In the genomic region with DNA sequence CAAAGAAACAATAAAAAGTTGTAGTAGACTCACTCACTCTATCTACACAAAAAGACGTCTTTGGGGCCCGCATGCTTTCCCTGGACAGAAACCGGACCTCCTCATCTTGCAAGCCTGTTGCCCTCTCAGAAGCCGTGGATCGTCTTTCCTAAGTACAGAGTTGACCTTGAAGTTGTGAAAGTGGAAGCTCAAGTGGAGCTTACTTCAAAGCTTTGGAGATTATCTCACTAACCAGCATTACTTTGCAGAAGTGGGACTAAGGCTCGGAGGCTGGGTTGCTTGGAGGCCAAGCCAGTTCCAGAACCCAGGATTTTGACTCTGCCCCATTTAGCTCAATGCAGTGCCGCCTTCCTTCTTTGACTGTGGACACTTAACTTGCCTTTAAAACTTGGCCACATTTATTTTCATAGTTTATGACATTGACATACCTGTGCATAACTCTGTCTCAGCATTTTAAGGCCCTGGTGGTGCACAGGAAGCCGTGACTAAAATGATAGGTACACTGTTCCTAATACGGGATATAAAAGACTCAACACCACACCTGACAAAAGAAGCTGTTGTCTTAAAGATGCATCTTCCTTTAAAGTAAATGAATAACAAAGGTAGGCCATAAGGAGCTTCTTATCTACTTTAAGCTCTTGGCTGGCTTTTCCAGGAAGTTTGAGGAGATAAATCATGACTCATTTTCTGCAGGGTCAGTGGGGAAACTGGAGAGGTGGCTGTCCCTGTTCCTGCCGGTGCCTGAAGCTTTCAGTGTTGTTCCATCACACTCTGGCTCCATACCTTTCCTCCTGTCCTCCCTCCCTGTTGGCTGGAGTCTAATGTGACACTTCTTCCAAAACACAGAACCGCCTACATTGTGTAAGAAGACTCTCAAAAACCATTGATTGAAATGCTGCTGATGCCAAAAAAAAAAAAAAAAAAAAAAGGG, we compare ENCODE assay signal across 10 cellular contexts. TPM values are rescaled to one million over a fixed set of nuclear protein-coding genes. Genes with fewer than 3 reads are reported as not detected.
DNase-seq lines count a peak whose midpoint lies in the region; ATAC-seq, FAIRE-seq and TF ChIP-seq lines count a peak whose summit lies in the region.
"Had no signal": no experiment of that assay in that cellular context is flagged by ENCODE, and none has a peak within 500 bp of the region (broad histone marks: within the 10 kb centered on the region; RNA-seq: fewer than 3 reads in every experiment).

No MANE protein-coding gene starts in this region.

- no peaks in the 10 kb centered on the region for H3K36me3 ChIP-seq in bronchial epithelial cell (ENCODE audit: control insufficient read depth, insufficient read depth, low read length)

- H3K27me3 ChIP-seq in bronchial epithelial cell (ENCODE audit: control insufficient read depth, insufficient read depth, low read length) = no peaks in the 10 kb centered on the region
- H3K27me3 ChIP-seq: heart right ventricle had no signal

- TF ChIP-seq CTCF in bronchial epithelial cell (IDR thresholded peaks at IDR 0.05; ENCODE audit: insufficient read depth, low read length, severe bottlenecking) = no peak

- ATAC-seq in naive B cell (ENCODE audit: low read depth in 2 of 2) (no peak), HG02884 (IDR thresholded peaks at IDR 0.05; ENCODE audit: unreplicated experiment) (no peak)

- peak overlapping the region in 1 of 8 donors; percentile 3 for H3K4me3 Mint-ChIP-seq in naive B cell

- peak; percentile 80 for DNase-seq in Caki2 (ENCODE audit: low read depth)
- DNase-seq in NCI-H2196 treated with DMSO at 0.1 percent for 48 hours (lab: John Stamatoyannopoulos, UW; ENCODE audit: unreplicated experiment) = peak; percentile 35
- DNase-seq in bronchial epithelial cell (ENCODE audit: low read depth) = peak; percentile 68
- no peak for DNase-seq in naive B cell
- DNase-seq in amniotic stem cell (lab: John Stamatoyannopoulos, UW) = no peak
- DNase-seq in NCI-H2227 treated with DMSO at 0.1 percent for 48 hours (lab: John Stamatoyannopoulos, UW) = no peak
- no peak for DNase-seq in stimulated activated naive CD4-positive, alpha-beta T cell treated with Interleukin-2 at 50 U/mL for 16 hours (lab: John Stamatoyannopoulos, UW)
- DNase-seq: heart right ventricle had no signal

- H3K27me3 Mint-ChIP-seq in naive B cell = no peaks in the 10 kb centered on the region

- no peaks in the 10 kb centered on the region for H3K9me3 Mint-ChIP-seq in naive B cell

- H3K4me1 Mint-ChIP-seq in naive B cell = peaks cover 13 to 53% (median 17%) of the 10 kb centered on the region in 3 donors

- peak overlapping the region in 4 of 6 donors; percentile 20 to 81 (median 58) for H3K27ac Mint-ChIP-seq in naive B cell

- no peak for FAIRE-seq in bronchial epithelial cell (lab: Jason Lieb, UNC)
- FAIRE-seq: GM18507 had no signal

- H3K4me3 ChIP-seq in bronchial epithelial cell (ENCODE audit: low read depth, low read length) = no peak overlapping the region
- H3K4me3 ChIP-seq: heart right ventricle had no signal

- in situ Hi-C loops in Caki2 (cut with HindIII; ENCODE audit: low pct_unique_long_range_greater_than_20kb, low sequenced_read_pairs) = no loop called here

- H3K36me3 Mint-ChIP-seq in naive B cell = no peaks in the 10 kb centered on the region

RNA-seq across cellular contexts. Expression of gene SLC25A25, which starts 10.7 kb away (rescaled TPM):
- total RNA-seq in Caki2 (2014; rRNA removed; shearing (Covaris generic); ENCODE audit: low replicate concordance) = 5.0 and 14.5 TPM in 2 replicates
- total RNA-seq in bronchial epithelial cell = 12.6 and 17.2 TPM in 2 replicates
- 10 to 100 TPM in 1 of 6 donors, 1 to 10 TPM in 5; 1.6 to 15.8 (median 9.0) TPM for polyA plus RNA-seq in naive B cell (ENCODE audit: low read depth in 6 of 6)

RNA-seq across cellular contexts. Expression of gene NAIF1, which starts 11.6 kb away (rescaled TPM):
- total RNA-seq in Caki2 (2014; rRNA removed; shearing (Covaris generic); ENCODE audit: low replicate concordance) = 12.3 and 24.5 TPM in 2 replicates
- 10.3 and 12.4 TPM in 2 replicates for total RNA-seq in bronchial epithelial cell
- polyA plus RNA-seq in naive B cell (ENCODE audit: low read depth in 6 of 6) = 10 to 100 TPM in 4 of 6 donors, 1 to 10 TPM in 2; 7.2 to 21.6 (median 12.3) TPM

RNA-seq across cellular contexts. Expression of gene PTGES2, which starts 48.8 kb away (rescaled TPM):
- total RNA-seq in Caki2 (2014; rRNA removed; shearing (Covaris generic); ENCODE audit: low replicate concordance) = 93.5 and 114 TPM in 2 replicates
- 130 and 137 TPM in 2 replicates for total RNA-seq in bronchial epithelial cell
- 10 to 100 TPM; 31.1 to 63.8 (median 40.8) TPM for polyA plus RNA-seq in naive B cell (ENCODE audit: low read depth in 6 of 6)

Comparison
In these comparisons a context has a peak if more than half of its experiments do, and no peak if none do; other contexts are left out.
1. DNase-seq: peak in Caki2 (single experiment), NCI-H2196 treated with DMSO at 0.1 percent for 48 hours (single experiment) and bronchial epithelial cell (single experiment); none in naive B cell (single experiment), amniotic stem cell (single experiment), NCI-H2227 treated with DMSO at 0.1 percent for 48 hours (single experiment) and stimulated activated naive CD4-positive, alpha-beta T cell treated with Interleukin-2 at 50 U/mL for 16 hours (single experiment).